ENCODE assay signal across 8 cellular contexts in the genomic region with DNA sequence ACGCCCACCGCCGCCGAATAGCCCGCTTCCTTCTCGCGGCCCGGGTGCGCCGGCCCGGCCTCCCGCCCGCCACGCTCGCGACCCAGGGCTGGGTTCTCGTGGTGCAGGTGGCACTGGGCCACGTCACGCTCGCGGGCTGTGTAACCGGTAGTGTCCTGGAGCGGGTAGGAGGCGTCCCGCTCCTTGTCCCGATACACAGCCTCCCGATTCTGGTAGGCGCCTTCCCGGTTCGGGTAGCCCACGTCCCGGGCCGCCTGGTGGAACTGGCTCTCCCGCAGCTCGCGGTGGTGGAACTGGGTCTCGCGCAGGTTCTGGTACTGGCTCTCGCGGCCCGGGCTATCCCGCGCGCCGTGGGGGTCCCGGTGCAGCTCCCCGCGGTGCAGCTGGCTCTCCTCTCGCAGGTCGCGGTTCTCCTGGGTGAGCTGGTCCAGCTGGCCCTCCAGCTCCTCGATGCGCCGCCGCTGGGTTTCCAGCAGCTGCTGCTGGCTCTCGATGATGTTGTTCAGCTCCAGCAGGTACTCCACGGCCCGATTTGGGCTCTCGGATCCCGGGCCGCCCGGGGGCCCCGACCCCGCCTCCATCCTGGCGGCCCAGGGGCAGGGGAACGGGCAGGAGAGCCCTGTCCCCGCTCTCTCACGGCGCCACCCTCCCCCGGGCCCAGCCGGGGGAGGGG. TPM values are rescaled to one million over a fixed set of nuclear protein-coding genes. Genes with fewer than 3 reads are reported as not detected.
DNase-seq lines count a peak whose midpoint lies in the region; TF ChIP-seq lines count a peak whose summit lies in the region.

No MANE protein-coding gene starts in this region.

- H3K4me1 Mint-ChIP-seq in activated naive CD8-positive, alpha-beta T cell treated with anti-CD3 and anti-CD28 coated beads for 36 hours = peaks cover 6% of the 10 kb centered on the region

- TF ChIP-seq POLR2A in stomach (IDR thresholded peaks at IDR 0.05) = no peak

- H3K9me3 ChIP-seq in iPS-18c (ENCODE audit: control insufficient read depth, insufficient read depth, low read length) (no peaks in the 10 kb centered on the region), stomach (no peaks in the 10 kb centered on the region)

- no peak for TF ChIP-seq EP300 in stomach (IDR thresholded peaks at IDR 0.05)

- WGBS in stomach, 5 donors = 1 to 8% (median 3%) methylated on average over 5 to 65 of the region's 71 CpGs; no CpG with 5 or more reads in 1 of the 5 donors

- no peaks in the 10 kb centered on the region for H3K36me3 Mint-ChIP-seq in activated naive CD8-positive, alpha-beta T cell treated with anti-CD3 and anti-CD28 coated beads for 36 hours

- H3K4me3 ChIP-seq in iPS-18c (ENCODE audit: insufficient read depth, low read depth, low read length) (peak overlapping the region; percentile 57), stomach (peak overlapping the region; percentile 54 to 70 (median 62))

- peaks cover 6 to 51% (median 24%) of the 10 kb centered on the region in 3 donors for H3K27me3 ChIP-seq in stomach

- peak overlapping the region in 1 of 5 donors; percentile 32 for H3K27ac ChIP-seq in stomach

- no peaks in the 10 kb centered on the region for H3K36me3 ChIP-seq in stomach

- H3K27ac Mint-ChIP-seq in activated naive CD8-positive, alpha-beta T cell treated with anti-CD3 and anti-CD28 coated beads for 36 hours = no peak overlapping the region

- DNase-seq in NCI-H82 (lab: John Stamatoyannopoulos, UW) (peak; percentile 22), NCI-H82 treated with DMSO at 0.1 percent for 48 hours (lab: John Stamatoyannopoulos, UW; ENCODE audit: unreplicated experiment) (no peak), stomach (peak; percentile 36), Kasumi-1 (lab: John Stamatoyannopoulos, UW) (no peak), HPDE6-E6E7 (ENCODE audit: extremely low spot score) (no peak), NCI-H1092 (lab: John Stamatoyannopoulos, UW) (no peak)
- DNase-seq in activated naive CD8-positive, alpha-beta T cell treated with anti-CD3 and anti-CD28 coated beads for 36 hours = peak; percentile 4

- intact Hi-C loops in stomach (cut with DNase I; ENCODE audit: low total_unique reads) = no loop called here

- no peak for TF ChIP-seq CTCF in stomach (IDR thresholded peaks at IDR 0.05)

- H3K4me3 Mint-ChIP-seq in activated naive CD8-positive, alpha-beta T cell treated with anti-CD3 and anti-CD28 coated beads for 36 hours = peak overlapping the region; percentile 40

- peaks cover 6 to 44% (median 31%) of the 10 kb centered on the region in 4 donors for H3K4me1 ChIP-seq in stomach

- no peaks in the 10 kb centered on the region for H3K9me3 Mint-ChIP-seq in activated naive CD8-positive, alpha-beta T cell treated with anti-CD3 and anti-CD28 coated beads for 36 hours

- H3K27me3 Mint-ChIP-seq in activated naive CD8-positive, alpha-beta T cell treated with anti-CD3 and anti-CD28 coated beads for 36 hours = peaks cover 64% of the 10 kb centered on the region

RNA-seq across cellular contexts. Expression of a gene that starts 39.3 kb away (rescaled TPM):
- under 1 TPM; 0.20 to 0.21 TPM for total RNA-seq in activated naive CD8-positive, alpha-beta T cell treated with anti-CD3 and anti-CD28 coated beads for 36 hours
- total RNA-seq in stomach = 10 to 100 TPM in 3 of 5 donors, 1 to 10 TPM in 2; 2.9 to 22.3 (median 15.9) TPM
- polyA plus RNA-seq in stomach = 10 to 100 TPM; 16.1 to 26.0 (median 16.5) TPM

Comparison
In these comparisons a context has a peak if more than half of its experiments do, and no peak if none do; other contexts are left out.
1. DNase-seq: peak in NCI-H82 (single experiment), activated naive CD8-positive, alpha-beta T cell treated with anti-CD3 and anti-CD28 coated beads for 36 hours (single experiment) and stomach (single experiment); none in NCI-H82 treated with DMSO at 0.1 percent for 48 hours (single experiment), Kasumi-1 (0 of 2), HPDE6-E6E7 (single experiment) and NCI-H1092 (single experiment).